In genomic region chr19:40090256-40091204, GRCh38 we compare ENCODE assay signal across 8 cellular contexts. TPM values are rescaled to one million over a fixed set of nuclear protein-coding genes. Genes with fewer than 3 reads are reported as not detected.
DNase-seq lines count a peak whose midpoint lies in the region; ATAC-seq and TF ChIP-seq lines count a peak whose summit lies in the region.

Gene ZNF780A, minus strand, starts transcription at chr19:40090943. Its CDS starts 6,190 bp downstream, at chr19:40084753.

- peak within 1 kb of the TSS; percentile 74 for H3K4me3 ChIP-seq in A673 (ENCODE audit: low read depth, low read length, poor library complexity, severe bottlenecking)

- peaks cover 2% of the 10 kb centered on the region for H3K4me1 ChIP-seq in A673 (ENCODE audit: insufficient read depth, low read length, poor library complexity, severe bottlenecking)

- no peak for TF ChIP-seq CTCF in A673 (conservative IDR thresholded peaks at IDR 0.05; ENCODE audit: low read depth, low read length)

- H3K27me3 ChIP-seq in A673 (replicated peaks; ENCODE audit: insufficient read depth, low read depth, low read length, poor library complexity), result no peaks in the 10 kb centered on the region
- no peaks in the 10 kb centered on the region for H3K27me3 ChIP-seq in layer of hippocampus (ENCODE audit: control insufficient read depth, insufficient read depth, low read length)

- DNase-seq in A673 (ENCODE audit: low spot score) (peak; percentile 80), NCI-H526 (lab: John Stamatoyannopoulos, UW) (peak; percentile 68 to 88), cortex of kidney (lab: John Stamatoyannopoulos, UW) (peak; percentile 26)
- peak; percentile 68 for DNase-seq in activated CD4-positive, alpha-beta T cell treated with anti-CD3 and anti-CD28 coated beads, Interleukin-2, amount 50 U/mL, for 1 hour
- DNase-seq in stimulated activated CD4-positive, alpha-beta T cell treated with anti-CD3 and anti-CD28 coated beads, Interleukin-1b, Interleukin-23, amount 100 ng/mL, for 24 hours (ENCODE audit: low read depth in 4 of 4, low spot score in 1 of 4), result peak; percentile 42 to 69 (median 54)

- ATAC-seq in GM18873 (IDR thresholded peaks at IDR 0.05; ENCODE audit: low FRiP score, unreplicated experiment), result peak; percentile 53
- peak; percentile 87 for ATAC-seq in HG03354 (IDR thresholded peaks at IDR 0.05; ENCODE audit: poor library complexity, severe bottlenecking, unreplicated experiment)

- BruUV-seq in A673 (replicated peaks; lab: Mats Ljungman, UMichigan), result TSS peak; percentile 47

- POLR2A ChIA-PET in A673 (lab: Charles Lee; ENCODE audit: low non-redundant PET), result interaction anchor here (0.6 kb wide), 1 partner anchor 68 kb away, joined by 3 read pairs; no protein-coding TSS in a partner anchor

- intact Hi-C loops in A673 (cut with micrococcal nuclease; ENCODE audit: unreplicated experiment), result no loop called here

- peak within 1 kb of the TSS; percentile 87 for H3K27ac ChIP-seq in A673 (ENCODE audit: low read depth, low read length, poor library complexity, severe bottlenecking)
- H3K27ac ChIP-seq in layer of hippocampus (ENCODE audit: low read depth, low read length), result peak within 1 kb of the TSS; percentile 84

- peaks cover 8% of the 10 kb centered on the region for H3K9me3 ChIP-seq in A673 (ENCODE audit: low read depth, low read length, poor library complexity, severe bottlenecking)

- CTCF ChIA-PET in A673 (lab: Charles Lee), result no interaction called here

- no peaks in the 10 kb centered on the region for H3K36me3 ChIP-seq in A673 (ENCODE audit: insufficient read depth, low read length, poor library complexity, severe bottlenecking)

RNA-seq across cellular contexts. Expression of gene ZNF780A, which starts in this region (rescaled TPM):
- 15.9 and 17.5 TPM in 2 replicates for total RNA-seq in A673 (2021)

Comparison
In these comparisons a context has a peak if more than half of its experiments do, and no peak if none do; other contexts are left out.
1. Peak in every context shown above with its lines: DNase-seq, ATAC-seq, H3K4me3 ChIP-seq and H3K27ac ChIP-seq.
2. DNase-seq: peak in every context shown above with its lines; median percentile 80 in A673; 78 in NCI-H526; 68 in activated CD4-positive, alpha-beta T cell treated with anti-CD3 and anti-CD28 coated beads, Interleukin-2, amount 50 U/mL, for 1 hour; 54 in stimulated activated CD4-positive, alpha-beta T cell treated with anti-CD3 and anti-CD28 coated beads, Interleukin-1b, Interleukin-23, amount 100 ng/mL, for 24 hours; 26 in cortex of kidney.